ENCODE assay signal across 1 cellular context in genomic region chr1:8438449-8438848, GRCh38.
TF ChIP-seq lines count a peak whose summit lies in the region.

No MANE protein-coding gene starts in this region.

TF ChIP-seq in WTC11, 78 proteins besides CTCF, POLR2A, EP300 and RAD21 (continued from another document):
- no peak for TF ChIP-seq CBFB (CRISPR knock-in tag; IDR thresholded peaks at IDR 0.05; ENCODE audit: low read depth)
- no peak for TF ChIP-seq CREM (CRISPR knock-in tag; IDR thresholded peaks at IDR 0.05)
- no peak for TF ChIP-seq RORB (CRISPR knock-in tag; IDR thresholded peaks at IDR 0.05)
- TF ChIP-seq ZSCAN18 (CRISPR knock-in tag; IDR thresholded peaks at IDR 0.05), result no peak
- no peak for TF ChIP-seq JUN (CRISPR knock-in tag; IDR thresholded peaks at IDR 0.05)
- no peak for TF ChIP-seq ZNF317 (CRISPR knock-in tag; IDR thresholded peaks at IDR 0.05; ENCODE audit: borderline replicate concordance, low read depth)
- no peak for TF ChIP-seq TEAD4 (CRISPR knock-in tag; IDR thresholded peaks at IDR 0.05)
- no peak for TF ChIP-seq MXD4 (CRISPR knock-in tag; IDR thresholded peaks at IDR 0.05; ENCODE audit: borderline replicate concordance)
- TF ChIP-seq ZMAT4 (CRISPR knock-in tag; IDR thresholded peaks at IDR 0.05), result no peak
